23 cellular contexts compared by ENCODE assay signal in the genomic region with DNA sequence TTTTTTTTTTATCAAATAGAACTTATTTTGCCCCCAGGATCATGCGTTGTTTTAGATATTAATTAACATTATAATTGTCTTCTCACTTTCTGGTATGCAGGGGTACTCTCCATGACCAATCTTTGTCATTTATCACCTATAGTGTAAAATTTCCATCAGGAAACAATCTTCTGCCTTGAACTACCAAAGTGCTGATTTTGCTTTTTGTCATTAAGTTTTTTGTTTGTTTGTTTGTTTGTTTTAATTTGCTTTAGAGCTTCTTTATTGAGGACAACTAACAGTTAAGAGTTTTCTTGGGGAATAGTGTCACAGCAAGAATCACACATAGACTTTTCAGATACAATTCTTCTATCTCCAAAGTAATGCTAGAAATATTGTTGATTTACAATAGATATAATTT.
DNase-seq lines count a peak whose midpoint lies in the region; ATAC-seq, FAIRE-seq and TF ChIP-seq lines count a peak whose summit lies in the region.
"Had no signal": no experiment of that assay in that cellular context is flagged by ENCODE, and none has a peak within 500 bp of the region (broad histone marks: within the 10 kb centered on the region; RNA-seq: fewer than 3 reads in every experiment).

No MANE protein-coding gene starts in this region.

- H3K4me3 ChIP-seq in HepG2 (replicated peaks in 1 of 3; ENCODE audit: insufficient read depth in 1 of 3, low read depth in 2 of 3, low read length in 3 of 3): no peak overlapping the region
- no peak overlapping the region for H3K4me3 ChIP-seq in right lobe of liver
- H3K4me3 ChIP-seq in IMR-90 (ENCODE audit: insufficient read depth, low read depth, low read length): no peak overlapping the region
- no peak overlapping the region for H3K4me3 ChIP-seq in trophoblast cell (ENCODE audit: low read depth, low read length)
- H3K4me3 ChIP-seq: BLaER1 had no signal

- TF ChIP-seq RAD21 in HepG2 (CRISPR knock-in tag; IDR thresholded peaks at IDR 0.05): no peak
- TF ChIP-seq RAD21 in IMR-90 (IDR thresholded peaks at IDR 0.05; ENCODE audit: low read length): no peak

- dilution Hi-C loops in IMR-90 (cut with HindIII; ENCODE audit: low sequenced_read_pairs, unreplicated experiment): no loop called here

- H3K18ac ChIP-seq in IMR-90 (ENCODE audit: low read depth, low read length) (no peak overlapping the region), trophoblast cell (ENCODE audit: low read length) (no peak overlapping the region)

- H2BK120ac ChIP-seq in IMR-90 (ENCODE audit: low read depth, low read length) (no peak overlapping the region), trophoblast cell (ENCODE audit: insufficient read depth, low read length, poor library complexity) (no peak overlapping the region)

- no peak overlapping the region for H3K56ac ChIP-seq in IMR-90 (ENCODE audit: extremely low read depth, insufficient read depth, low read length)

- H4K91ac ChIP-seq in IMR-90 (ENCODE audit: insufficient read depth, low read depth, low read length) (no peak overlapping the region), trophoblast cell (ENCODE audit: low read depth, low read length) (no peak overlapping the region)

- H3K4me2 ChIP-seq in HepG2 (ENCODE audit: low read depth, low read length) (no peak overlapping the region), IMR-90 (ENCODE audit: low read depth, low read length) (no peak overlapping the region), trophoblast cell (ENCODE audit: low read length) (no peak overlapping the region)
- H3K4me2 ChIP-seq: BLaER1 had no signal

- POLR2A ChIA-PET in HepG2 (lab: Yijun Ruan, JAX): no interaction called here
- POLR2A ChIA-PET in IMR-90 (lab: Charles Lee; ENCODE audit: unreplicated experiment): no interaction called here

- H2AK9ac ChIP-seq in IMR-90 (replicated peaks; ENCODE audit: low read depth, low read length, poor library complexity): no peak overlapping the region

- no peak overlapping the region for H3K27ac ChIP-seq in HepG2 (ENCODE audit: extremely low read length, insufficient read depth, low read length)
- H3K27ac ChIP-seq in right lobe of liver: no peak overlapping the region
- H3K27ac ChIP-seq in IMR-90 (ENCODE audit: insufficient read depth, low read length): no peak overlapping the region
- no peak overlapping the region for H3K27ac ChIP-seq in trophoblast cell (ENCODE audit: low read depth, low read length)
- H3K27ac ChIP-seq: 22Rv1, BLaER1 had no signal

- TF ChIP-seq CTCF in HepG2 (CRISPR knock-in tag; IDR thresholded peaks at IDR 0.05) (no peak), right lobe of liver (IDR thresholded peaks at IDR 0.05) (no peak), IMR-90 (conservative IDR thresholded peaks at IDR 0.05; ENCODE audit: low read depth, low read length) (no peak)

- H3K14ac ChIP-seq in IMR-90 (replicated peaks; ENCODE audit: low read depth, low read length) (no peak overlapping the region), trophoblast cell (ENCODE audit: low read length) (no peak overlapping the region)

- H2BK12ac ChIP-seq in trophoblast cell (ENCODE audit: low read length): no peak overlapping the region

- H3K9me1 ChIP-seq in IMR-90 (ENCODE audit: insufficient read depth, low read length): no peaks in the 10 kb centered on the region

- in situ Hi-C loops in HepG2 (cut with HindIII; ENCODE audit: extremely low pct_ligation_motif_present, low pct_unique_long_range_greater_than_20kb): no loop called here
- in situ Hi-C loops in IMR-90 (cut with MboI; ENCODE audit: low sequenced_read_pairs): no loop called here

- H3K79me2 ChIP-seq in HepG2 (ENCODE audit: insufficient read depth, low read length) (no peaks in the 10 kb centered on the region), trophoblast cell (ENCODE audit: control insufficient read depth, insufficient read depth, low read length, poor library complexity) (no peaks in the 10 kb centered on the region)

- no peak for FAIRE-seq in HepG2 (lab: Jason Lieb, UNC)
- FAIRE-seq: GM12891, GM19239 had no signal

- H3K36me3 ChIP-seq in HepG2 (replicated peaks in 1 of 2; ENCODE audit: control insufficient read depth in 1 of 2, insufficient read depth in 2 of 2, low read length in 2 of 2) (no peaks in the 10 kb centered on the region), right lobe of liver (no peaks in the 10 kb centered on the region), IMR-90 (ENCODE audit: control insufficient read depth, insufficient read depth, low read length) (no peaks in the 10 kb centered on the region), trophoblast cell (ENCODE audit: control insufficient read depth in 1 of 2, insufficient read depth in 2 of 2, low read length in 2 of 2) (no peaks in the 10 kb centered on the region)
- H3K36me3 ChIP-seq: BE2C, BLaER1 had no signal

- no peak overlapping the region for H2BK5ac ChIP-seq in IMR-90 (ENCODE audit: low read depth, low read length, poor library complexity, severe bottlenecking)
- H2BK5ac ChIP-seq in trophoblast cell (ENCODE audit: low read depth, low read length, poor library complexity): no peak overlapping the region

- H3K27me3 ChIP-seq in HepG2 (ENCODE audit: control insufficient read depth in 1 of 2, insufficient read depth in 2 of 2, low read length in 2 of 2) (no peaks in the 10 kb centered on the region), right lobe of liver (no peaks in the 10 kb centered on the region), IMR-90 (ENCODE audit: control insufficient read depth, insufficient read depth, low read length) (no peaks in the 10 kb centered on the region), trophoblast cell (ENCODE audit: insufficient read depth, low read length) (no peaks in the 10 kb centered on the region)
- H3K27me3 ChIP-seq: BE2C, BLaER1 had no signal

- H4K20me1 ChIP-seq in HepG2 (ENCODE audit: insufficient read depth, low read length) (no peaks in the 10 kb centered on the region), IMR-90 (ENCODE audit: insufficient read depth, low read length) (no peaks in the 10 kb centered on the region)
- H4K20me1 ChIP-seq: BLaER1 had no signal

- H2AK5ac ChIP-seq in IMR-90 (ENCODE audit: low read depth, low read length): no peak overlapping the region
- H2AK5ac ChIP-seq in trophoblast cell (ENCODE audit: low read length): no peak overlapping the region

- H3K9ac ChIP-seq in HepG2 (ENCODE audit: insufficient read depth, low read depth, low read length) (no peak overlapping the region), IMR-90 (ENCODE audit: low read depth, low read length) (no peak overlapping the region), trophoblast cell (ENCODE audit: low read length) (no peak overlapping the region)
- H3K9ac ChIP-seq: BLaER1 had no signal

- CTCF ChIA-PET in HepG2 (lab: Yijun Ruan, JAX; ENCODE audit: low intra/inter-chr PET ratio, low total read pairs) (no interaction called here), IMR-90 (lab: Yijun Ruan, JAX) (no interaction called here)

- 0% methylated on average over 1 of the region's 1 CpG for WGBS in HepG2 (ENCODE audit: low lambda C conversion rate)
- 33% methylated on average over 1 of the region's 1 CpG for WGBS in right lobe of liver (ENCODE audit: insufficient coverage, low coverage, low lambda C conversion rate, missing lambda C conversion rate)
- WGBS in IMR-90 (ENCODE audit: extremely low coverage in 2 of 2, insufficient read length in 1 of 2), 2 experiments: no CpG with 5 or more reads among the region's 1 CpG
- no CpG with 5 or more reads among the region's 1 CpG for WGBS in trophoblast cell (ENCODE audit: extremely low coverage, insufficient coverage, insufficient read length)

- no peaks in the 10 kb centered on the region for H3K4me1 ChIP-seq in HepG2 (ENCODE audit: insufficient read depth, low read length)
- no peaks in the 10 kb centered on the region for H3K4me1 ChIP-seq in right lobe of liver
- no peaks in the 10 kb centered on the region for H3K4me1 ChIP-seq in IMR-90 (ENCODE audit: control insufficient read depth, insufficient read depth, low read length)
- H3K4me1 ChIP-seq in trophoblast cell (ENCODE audit: control insufficient read depth in 1 of 2, insufficient read depth in 2 of 2, low read length in 2 of 2): no peaks in the 10 kb centered on the region
- H3K4me1 ChIP-seq: BE2C, BLaER1 had no signal

- H3K4ac ChIP-seq in IMR-90 (ENCODE audit: low read depth, low read length) (no peak overlapping the region), trophoblast cell (ENCODE audit: low read depth, low read length) (no peak overlapping the region)

- no peaks in the 10 kb centered on the region for H3K79me1 ChIP-seq in IMR-90 (ENCODE audit: low read depth in 1 of 2, low read length in 2 of 2)
- H3K79me1 ChIP-seq in trophoblast cell (ENCODE audit: low read length): no peaks in the 10 kb centered on the region

- no peak overlapping the region for H2BK20ac ChIP-seq in IMR-90 (ENCODE audit: low read depth, low read length)

- intact Hi-C loops in HepG2 (cut with micrococcal nuclease; ENCODE audit: unreplicated experiment): no loop called here
- intact Hi-C loops in right lobe of liver (cut with DNase I): no loop called here
- intact Hi-C loops in IMR-90 (cut with micrococcal nuclease): no loop called here

- H3K9me3 ChIP-seq in HepG2 (ENCODE audit: low read length): no peaks in the 10 kb centered on the region
- no peaks in the 10 kb centered on the region for H3K9me3 ChIP-seq in right lobe of liver
- H3K9me3 ChIP-seq in IMR-90 (ENCODE audit: control insufficient read depth, insufficient read depth, low read length): no peaks in the 10 kb centered on the region
- no peaks in the 10 kb centered on the region for H3K9me3 ChIP-seq in trophoblast cell (ENCODE audit: insufficient read depth, low read depth, low read length)
- H3K9me3 ChIP-seq: BE2C, BLaER1 had no signal

- ATAC-seq in HepG2 (no peak), right lobe of liver (no peak), IMR-90 (ENCODE audit: low read depth) (no peak), HG02571 (IDR thresholded peaks at IDR 0.05; ENCODE audit: unreplicated experiment) (no peak)

- H3K23ac ChIP-seq in IMR-90 (ENCODE audit: low read depth, low read length) (no peak overlapping the region), trophoblast cell (ENCODE audit: low read length) (no peak overlapping the region)

- TF ChIP-seq EP300 in HepG2 (IDR thresholded peaks at IDR 0.05; ENCODE audit: low read depth in 2 of 2, low read length in 2 of 2) (no peak), HepG2 (CRISPR knock-in tag; IDR thresholded peaks at IDR 0.05; ENCODE audit: borderline replicate concordance) (no peak)

- no peak overlapping the region for H2BK15ac ChIP-seq in IMR-90 (ENCODE audit: low read depth, low read length)

- no peak overlapping the region for H4K5ac ChIP-seq in IMR-90 (ENCODE audit: low read depth, low read length)

- H4K12ac ChIP-seq in trophoblast cell (ENCODE audit: low read depth, low read length): no peak overlapping the region

- BruUV-seq in HepG2 (replicated peaks; lab: Mats Ljungman, UMichigan): no TSS peak
- no TSS peak for BruUV-seq in IMR-90 (replicated peaks; lab: Mats Ljungman, UMichigan)

- no peak overlapping the region for H2AFZ ChIP-seq in HepG2 (ENCODE audit: low read length)
- H2AFZ ChIP-seq in IMR-90 (replicated peaks; ENCODE audit: low read length, poor library complexity): no peak overlapping the region
- no peak overlapping the region for H2AFZ ChIP-seq in trophoblast cell (ENCODE audit: insufficient read depth, low read length, poor library complexity)

- H4K8ac ChIP-seq in IMR-90 (ENCODE audit: low read depth in 2 of 2, low read length in 2 of 2): no peak overlapping the region
- no peak overlapping the region for H4K8ac ChIP-seq in trophoblast cell (ENCODE audit: low read depth, low read length)

- DNase-seq in HepG2 (ENCODE audit: low spot score) (no peak), right lobe of liver (no peak), IMR-90 (no peak), trophoblast cell (no peak)
- DNase-seq: ACHN; BE2C; C1 segment of cervical spinal cord; CD4-positive, alpha-beta memory T cell; CD4-positive, CD25-positive, alpha-beta regulatory T cell; CD8-positive, alpha-beta memory T cell; COR-L47; DMS 273 treated with DMSO at 0.1 percent for 48 hours; DMS153; DMS53; DMS79; DND-41; EL; GF-D8 had no signal

- no peak for TF ChIP-seq POLR2A in HepG2 (IDR thresholded peaks at IDR 0.05; ENCODE audit: insufficient read depth in 1 of 2, low read depth in 2 of 2, low read length in 2 of 2)
- TF ChIP-seq POLR2A in right lobe of liver (IDR thresholded peaks at IDR 0.05): no peak
- TF ChIP-seq POLR2A in IMR-90 (IDR thresholded peaks at IDR 0.05; ENCODE audit: low read depth, low read length): no peak
